ENCODE assay signal across 23 cellular contexts in genomic region chr10:122553341-122553740, GRCh38. TPM values are rescaled to one million over a fixed set of nuclear protein-coding genes. Genes with fewer than 3 reads are reported as not detected.
DNase-seq lines count a peak whose midpoint lies in the region; ATAC-seq and TF ChIP-seq lines count a peak whose summit lies in the region.
"Had no signal": no experiment of that assay in that cellular context is flagged by ENCODE, and none has a peak within 500 bp of the region (broad histone marks: within the 10 kb centered on the region; RNA-seq: fewer than 3 reads in every experiment).

No MANE protein-coding gene starts in this region.

- no peaks in the 10 kb centered on the region for H3K9me3 Mint-ChIP-seq in activated T-helper 17 cell treated with anti-CD3 and anti-CD28 coated beads, Interleukin-2, amount 50 U/mL, for 72 hours

- no peaks in the 10 kb centered on the region for H4K20me1 ChIP-seq in Karpas-422 (ENCODE audit: insufficient read depth, low read depth, low read length)
- H4K20me1 ChIP-seq in MM.1S (ENCODE audit: insufficient read depth, low read length), result no peaks in the 10 kb centered on the region

- H3K27ac ChIP-seq in Karpas-422 (ENCODE audit: low read length) (no peak overlapping the region), MM.1S (ENCODE audit: low read length) (no peak overlapping the region), gastroesophageal sphincter (no peak overlapping the region)
- H3K27ac ChIP-seq: GM23248 had no signal

- H3K27ac Mint-ChIP-seq in activated T-helper 17 cell treated with anti-CD3 and anti-CD28 coated beads, Interleukin-2, amount 50 U/mL, for 72 hours, result peak overlapping the region; percentile 33
- H3K27ac Mint-ChIP-seq: CD4-positive, CD25-positive, alpha-beta regulatory T cell had no signal

- H3K9ac ChIP-seq in Karpas-422 (ENCODE audit: low read length) (no peak overlapping the region), MM.1S (ENCODE audit: low read length) (no peak overlapping the region)
- H3K9ac ChIP-seq: GM23248 had no signal

- H3K9me2 ChIP-seq in Karpas-422 (replicated peaks; ENCODE audit: insufficient read depth, low read length), result no peaks in the 10 kb centered on the region
- H3K9me2 ChIP-seq in MM.1S (replicated peaks; ENCODE audit: insufficient read depth, low read length), result no peaks in the 10 kb centered on the region

- H3K36me3 ChIP-seq in Karpas-422 (ENCODE audit: insufficient read depth, low read length) (no peaks in the 10 kb centered on the region), MM.1S (replicated peaks; ENCODE audit: insufficient read depth, low read length) (no peaks in the 10 kb centered on the region), gastroesophageal sphincter (no peaks in the 10 kb centered on the region), MG63 (no peaks in the 10 kb centered on the region)
- H3K36me3 ChIP-seq: BE2C, HAP-1 had no signal

- no peaks in the 10 kb centered on the region for H3F3A ChIP-seq in MM.1S (ENCODE audit: insufficient read depth, low read length)

- WGBS in gastroesophageal sphincter (ENCODE audit: low coverage in 1 of 2), 2 donors, result 90 to 100% methylated on average over 1 to 4 of the region's 6 CpGs

- TF ChIP-seq EP300 in gastroesophageal sphincter (IDR thresholded peaks at IDR 0.05), result no peak

- H3K4me1 Mint-ChIP-seq in activated T-helper 17 cell treated with anti-CD3 and anti-CD28 coated beads, Interleukin-2, amount 50 U/mL, for 72 hours, result peaks cover 11% of the 10 kb centered on the region

- H3K27me3 Mint-ChIP-seq in activated T-helper 17 cell treated with anti-CD3 and anti-CD28 coated beads, Interleukin-2, amount 50 U/mL, for 72 hours, result no peaks in the 10 kb centered on the region

- TF ChIP-seq POLR2A in gastroesophageal sphincter (IDR thresholded peaks at IDR 0.05), result no peak

- no peak for ATAC-seq in activated T-helper 17 cell treated with anti-CD3 and anti-CD28 coated beads, Interleukin-2, amount 50 U/mL, for 72 hours (replicated peaks)
- ATAC-seq in HG03378 (IDR thresholded peaks at IDR 0.05; ENCODE audit: unreplicated experiment) (no peak), gastroesophageal sphincter (no peak)
- ATAC-seq: GM12878 had no signal

- DNase-seq in Karpas-422 (peak; percentile 47), choroid plexus epithelial cell (ENCODE audit: low read depth) (peak; percentile 17), fibroblast of pulmonary artery (ENCODE audit: low read depth) (peak; percentile 15), MM.1S (no peak), MG63 (no peak)
- DNase-seq: ACHN; BE2C; C1 segment of cervical spinal cord; CD4-positive, CD25-positive, alpha-beta regulatory T cell; CD8-positive, alpha-beta memory T cell; COR-L47; DMS 273 treated with DMSO at 0.1 percent for 48 hours; DMS53; DND-41; EL; GM23248 had no signal

- no peak overlapping the region for H2AFZ ChIP-seq in Karpas-422 (ENCODE audit: low read length)
- H2AFZ ChIP-seq in MM.1S (ENCODE audit: low read length), result no peak overlapping the region
- H2AFZ ChIP-seq: GM23248 had no signal

- H3K4me3 ChIP-seq in Karpas-422 (ENCODE audit: low read length) (no peak overlapping the region), choroid plexus epithelial cell (ENCODE audit: low read depth, low read length) (no peak overlapping the region), fibroblast of pulmonary artery (replicated peaks; ENCODE audit: low read depth, low read length) (no peak overlapping the region), MM.1S (ENCODE audit: low read length) (no peak overlapping the region), gastroesophageal sphincter (no peak overlapping the region), MG63 (no peak overlapping the region)
- H3K4me3 ChIP-seq: GM12878, GM23248, HAP-1 had no signal

- H3K27me3 ChIP-seq in Karpas-422 (ENCODE audit: low read length) (no peaks in the 10 kb centered on the region), MM.1S (replicated peaks; ENCODE audit: insufficient read depth, low read length) (no peaks in the 10 kb centered on the region), gastroesophageal sphincter (peaks cover 19% of the 10 kb centered on the region), MG63 (no peaks in the 10 kb centered on the region; the same call in 1 of the 2 replicates)
- H3K27me3 ChIP-seq: BE2C had no signal

- H3K9me3 ChIP-seq in Karpas-422 (ENCODE audit: low read length) (no peaks in the 10 kb centered on the region), MM.1S (replicated peaks; ENCODE audit: insufficient read depth, low read length) (no peaks in the 10 kb centered on the region), gastroesophageal sphincter (no peaks in the 10 kb centered on the region), MG63 (no peaks in the 10 kb centered on the region)
- H3K9me3 ChIP-seq: BE2C, HAP-1 had no signal

- TF ChIP-seq CTCF in choroid plexus epithelial cell (conservative IDR thresholded peaks at IDR 0.05; ENCODE audit: low read depth, low read length), result no peak
- no peak for TF ChIP-seq CTCF in fibroblast of pulmonary artery (IDR thresholded peaks at IDR 0.05; ENCODE audit: low read length, missing control alignments)
- no peak for TF ChIP-seq CTCF in MM.1S (IDR thresholded peaks at IDR 0.05; ENCODE audit: low read length)
- TF ChIP-seq CTCF in gastroesophageal sphincter (IDR thresholded peaks at IDR 0.05), result no peak

- H3K4me2 ChIP-seq in Karpas-422 (ENCODE audit: low read depth, low read length, poor library complexity, severe bottlenecking) (no peak overlapping the region), MM.1S (ENCODE audit: low read depth, low read length) (no peak overlapping the region)

- no peaks in the 10 kb centered on the region for H3K79me2 ChIP-seq in Karpas-422 (ENCODE audit: low read length)
- no peaks in the 10 kb centered on the region for H3K79me2 ChIP-seq in MM.1S (ENCODE audit: low read length)

- H3K4me1 ChIP-seq in Karpas-422 (ENCODE audit: low read length) (peaks cover 3% of the 10 kb centered on the region), MM.1S (ENCODE audit: low read length) (no peaks in the 10 kb centered on the region), gastroesophageal sphincter (no peaks in the 10 kb centered on the region)
- H3K4me1 ChIP-seq: BE2C, HAP-1 had no signal

- H3K4me3 Mint-ChIP-seq in activated T-helper 17 cell treated with anti-CD3 and anti-CD28 coated beads, Interleukin-2, amount 50 U/mL, for 72 hours, result no peak overlapping the region
- H3K4me3 Mint-ChIP-seq: CD4-positive, CD25-positive, alpha-beta regulatory T cell; CD8-positive, alpha-beta memory T cell had no signal

- no peaks in the 10 kb centered on the region for H3K36me3 Mint-ChIP-seq in activated T-helper 17 cell treated with anti-CD3 and anti-CD28 coated beads, Interleukin-2, amount 50 U/mL, for 72 hours (ENCODE audit: low read depth)
- H3K36me3 Mint-ChIP-seq: CD8-positive, alpha-beta memory T cell had no signal

RNA-seq across cellular contexts. Expression of gene DMBT1, which starts 7.2 kb away (rescaled TPM):
- total RNA-seq in Karpas-422 (2014; rRNA removed; shearing (Covaris generic); ENCODE audit: low replicate concordance), result not detected in 2 replicates
- not detected for total RNA-seq in activated T-helper 17 cell treated with anti-CD3 and anti-CD28 coated beads, Interleukin-2, amount 50 U/mL, for 72 hours
- total RNA-seq in gastroesophageal sphincter, result 1 to 10 TPM in 1 of 4 donors, under 1 TPM in 1, not detected in 2; 0.08 to 2.8 TPM
- total RNA-seq in MG63 (2014; rRNA removed; shearing (Covaris generic); ENCODE audit: low replicate concordance), result not detected in 2 replicates
- total RNA-seq: CD4-positive, CD25-positive, alpha-beta regulatory T cell; CD8-positive, alpha-beta memory T cell; G401; GM23248; H4 had no signal

Comparison
In these comparisons a context has a peak if more than half of its experiments do, and no peak if none do; other contexts are left out.
1. DNase-seq: peak in Karpas-422 (single experiment), choroid plexus epithelial cell (single experiment) and fibroblast of pulmonary artery (single experiment); none in MM.1S (single experiment) and MG63 (single experiment).